14 cellular contexts compared by ENCODE assay signal in genomic region chr2:145800201-145801091, GRCh38.
A peak's percentile ranks its signal among the peaks of the same experiment; 100 is the strongest.
DNase-seq lines count a peak whose midpoint lies in the region; ATAC-seq and TF ChIP-seq lines count a peak whose summit lies in the region.
"Had no signal": no experiment of that assay in that cellular context is flagged by ENCODE, and none has a peak within 500 bp of the region (broad histone marks: within the 10 kb centered on the region; RNA-seq: fewer than 3 reads in every experiment).

No MANE protein-coding gene starts in this region.

- H3K4me3 Mint-ChIP-seq in progenitor cell of endocrine pancreas (ENCODE audit: low read depth): peak overlapping the region; percentile 16

- H3K4me1 Mint-ChIP-seq in progenitor cell of endocrine pancreas (ENCODE audit: low read depth): peaks cover 28% of the 10 kb centered on the region

- H3K9me3 Mint-ChIP-seq in progenitor cell of endocrine pancreas (ENCODE audit: low read depth): peaks cover 3% of the 10 kb centered on the region

- no peak for TF ChIP-seq POLR2A in erythroblast (IDR thresholded peaks at IDR 0.05; ENCODE audit: low read length)

- H3K27me3 Mint-ChIP-seq in progenitor cell of endocrine pancreas: no peaks in the 10 kb centered on the region

- no peak for ATAC-seq in HG03025 (IDR thresholded peaks at IDR 0.05; ENCODE audit: low FRiP score, unreplicated experiment)
- ATAC-seq: activated naive CD4-positive, alpha-beta T cell treated with anti-CD3 and anti-CD28 coated beads, Interleukin-2, amount 50 U/mL, for 72 hours; left cardiac atrium had no signal

- H3K27ac Mint-ChIP-seq in progenitor cell of endocrine pancreas: peak overlapping the region; percentile 75
- H3K27ac Mint-ChIP-seq: activated naive CD4-positive, alpha-beta T cell treated with anti-CD3 and anti-CD28 coated beads, Interleukin-2, amount 50 U/mL, for 72 hours had no signal

- DNase-seq in DMS153 (lab: John Stamatoyannopoulos, UW) (peak; percentile 12), DMS153 treated with DMSO at 0.1 percent for 48 hours (lab: John Stamatoyannopoulos, UW; ENCODE audit: unreplicated experiment) (no peak), NCI-H226 (peak; percentile 54), erythroblast (lab: John Stamatoyannopoulos, UW) (peak; percentile 4 to 41), progenitor cell of endocrine pancreas (ENCODE audit: low spot score, unreplicated experiment) (no peak), SW 1271 (lab: John Stamatoyannopoulos, UW) (no peak), NCI-H1930 (lab: John Stamatoyannopoulos, UW) (no peak)
- DNase-seq: 8988T, colonic mucosa, left cardiac atrium, T-helper 9 cell, tibial artery had no signal

- no peak for TF ChIP-seq CTCF in progenitor cell of endocrine pancreas (IDR thresholded peaks at IDR 0.05; ENCODE audit: unreplicated experiment)

- no peaks in the 10 kb centered on the region for H3K36me3 Mint-ChIP-seq in progenitor cell of endocrine pancreas (ENCODE audit: insufficient read depth)
- H3K36me3 Mint-ChIP-seq: activated naive CD4-positive, alpha-beta T cell treated with anti-CD3 and anti-CD28 coated beads, Interleukin-2, amount 50 U/mL, for 72 hours had no signal

Comparison
In these comparisons a context has a peak if more than half of its experiments do, and no peak if none do; other contexts are left out.
1. DNase-seq: peak in DMS153 (single experiment), NCI-H226 (single experiment) and erythroblast (2 of 2); none in DMS153 treated with DMSO at 0.1 percent for 48 hours (single experiment), progenitor cell of endocrine pancreas (single experiment), SW 1271 (0 of 2) and NCI-H1930 (0 of 2).